In genomic region chr6:27830665-27831433, GRCh38 we compare ENCODE assay signal across 8 cellular contexts.
DNase-seq lines count a peak whose midpoint lies in the region; ATAC-seq, FAIRE-seq and TF ChIP-seq lines count a peak whose summit lies in the region.
"Not testable (repeated sequence)": the region's sequence is repeated elsewhere in the genome, so short reads cannot be mapped to it uniquely, and the experiment has no call there.

No MANE protein-coding gene starts in this region.

- H3K9me1 ChIP-seq in keratinocyte (ENCODE audit: control insufficient read depth, extremely low read depth, insufficient read depth, low read length) = not testable (repeated sequence)

- H3K27ac ChIP-seq in CD4-positive, alpha-beta memory T cell (ENCODE audit: low read depth, low read length) = peak overlapping the region; percentile 71
- H3K27ac ChIP-seq in keratinocyte (ENCODE audit: control insufficient read depth, insufficient read depth, low read length) = peak overlapping the region; percentile 91

- CTCF ChIA-PET in CD4-positive, alpha-beta memory T cell (lab: Charles Lee; ENCODE audit: partially characterized antibody) = interaction anchor here (0.6 to 1.2 kb wide), 4 partner anchors 16 to 1805 kb away, joined by 3 read pairs; a partner anchor contains a TSS

- H4K20me1 ChIP-seq in keratinocyte (ENCODE audit: control insufficient read depth, extremely low read depth, insufficient read depth, low read length) = not testable (repeated sequence)

- H3K4me1 ChIP-seq in CD4-positive, alpha-beta memory T cell (ENCODE audit: insufficient read depth, low read length) = peaks cover 35% of the 10 kb centered on the region
- H3K4me1 ChIP-seq in keratinocyte (ENCODE audit: control insufficient read depth, extremely low read depth, insufficient read depth, low read length); skeletal muscle satellite cell (ENCODE audit: control insufficient read depth, insufficient read depth, low read length): not testable (repeated sequence)

- not testable (repeated sequence) for H3K27me3 ChIP-seq in CD4-positive, alpha-beta memory T cell (ENCODE audit: insufficient read depth, low read length); keratinocyte (ENCODE audit: control insufficient read depth, extremely low read depth, insufficient read depth, low read length); skeletal muscle satellite cell (ENCODE audit: control insufficient read depth, insufficient read depth, low read length)

- H3K4me3 Mint-ChIP-seq in CD4-positive, alpha-beta memory T cell = peak overlapping the region; percentile 76 to 94 (median 91)
- peak overlapping the region; percentile 86 for H3K4me3 Mint-ChIP-seq in chondrocyte (ENCODE audit: unreplicated experiment)

- peak overlapping the region; percentile 50 to 73 for H3K4me3 ChIP-seq in CD4-positive, alpha-beta memory T cell (ENCODE audit: low read length in 2 of 2)
- H3K4me3 ChIP-seq in keratinocyte (ENCODE audit: control insufficient read depth in 2 of 3, extremely low read depth in 1 of 3, insufficient read depth in 2 of 3, low read depth in 1 of 3, low read length in 3 of 3) (peak overlapping the region; percentile 29 to 77 (median 65)), skeletal muscle satellite cell (ENCODE audit: low read length) (peak overlapping the region; percentile 76)

- peak overlapping the region; percentile 89 to 98 (median 94) for H3K27ac Mint-ChIP-seq in CD4-positive, alpha-beta memory T cell
- peak overlapping the region; percentile 97 for H3K27ac Mint-ChIP-seq in chondrocyte (ENCODE audit: unreplicated experiment)

- H3K4me1 Mint-ChIP-seq in CD4-positive, alpha-beta memory T cell = peaks cover 19 to 41% (median 30%) of the 10 kb centered on the region in 4 donors
- H3K4me1 Mint-ChIP-seq in chondrocyte (ENCODE audit: low read depth) = peaks cover 31% of the 10 kb centered on the region

- H3K79me2 ChIP-seq in keratinocyte (ENCODE audit: control insufficient read depth, insufficient read depth, low read length) = not testable (repeated sequence)

- POLR2A ChIA-PET in CD4-positive, alpha-beta memory T cell (lab: Charles Lee; ENCODE audit: partially characterized antibody) = interaction anchor here (0.6 to 11.9 kb wide), 28 partner anchors 8 to 1809 kb away, joined by 3 to 1261 read pairs (median 4); a partner anchor contains a TSS

- peak overlapping the region; percentile 82 for H3K9ac ChIP-seq in keratinocyte (ENCODE audit: control insufficient read depth, extremely low read depth, insufficient read depth, low read length)
- peak overlapping the region; percentile 79 for H3K9ac ChIP-seq in skeletal muscle satellite cell (ENCODE audit: low read depth, low read length)

- not testable (repeated sequence) for H3K36me3 ChIP-seq in CD4-positive, alpha-beta memory T cell (ENCODE audit: insufficient read depth, low read length); keratinocyte (ENCODE audit: control insufficient read depth in 2 of 2, extremely low read depth in 1 of 2, insufficient read depth in 2 of 2, low read length in 2 of 2); skeletal muscle satellite cell (ENCODE audit: insufficient read depth, low read length)

- peak; percentile 33 for ATAC-seq in HG03060 (IDR thresholded peaks at IDR 0.05; ENCODE audit: low read depth, unreplicated experiment)
- peak; percentile 79 to 83 for ATAC-seq in activated CD4-positive, CD25-positive, alpha-beta regulatory T cell treated with anti-CD3 and anti-CD28 coated beads, Interleukin-2, amount 50 U/mL, for 24 hours

- not testable (repeated sequence) for H3K27me3 Mint-ChIP-seq in CD4-positive, alpha-beta memory T cell; chondrocyte (ENCODE audit: low read depth)

- H3K9me3 ChIP-seq in CD4-positive, alpha-beta memory T cell (ENCODE audit: control insufficient read depth in 1 of 2, low read length in 2 of 2); keratinocyte (ENCODE audit: control insufficient read depth, low read depth, low read length); skeletal muscle satellite cell (replicated peaks; ENCODE audit: low read length): not testable (repeated sequence)

- dilution Hi-C loops in keratinocyte (cut with MboI; ENCODE audit: extremely low pct_ligation_motif_present, low sequenced_read_pairs) = not testable (repeated sequence)

- DNase-seq in CD4-positive, alpha-beta memory T cell = peak; percentile 75 to 80 (median 78)
- peak; percentile 35 for DNase-seq in GM19240 (ENCODE audit: insufficient read length, low spot score)
- DNase-seq in NCI-H345 (lab: John Stamatoyannopoulos, UW) = peak; percentile 21
- not testable (repeated sequence) for DNase-seq in chondrocyte (ENCODE audit: low spot score); keratinocyte (ENCODE audit: low read depth, low spot score)

- H3K4me2 ChIP-seq in keratinocyte (ENCODE audit: control insufficient read depth, extremely low read depth, insufficient read depth, low read depth, low read length) (peak overlapping the region; percentile 94), skeletal muscle satellite cell (ENCODE audit: low read length) (peak overlapping the region; percentile 91)

- H3K36me3 Mint-ChIP-seq in CD4-positive, alpha-beta memory T cell; chondrocyte (ENCODE audit: low read depth): not testable (repeated sequence)

- not testable (repeated sequence) for H3K9me3 Mint-ChIP-seq in CD4-positive, alpha-beta memory T cell; chondrocyte (ENCODE audit: low read depth)

- FAIRE-seq in keratinocyte (lab: Jason Lieb, UNC) = peak; percentile 34

- TF ChIP-seq CTCF in chondrocyte (IDR thresholded peaks at IDR 0.05); keratinocyte (optimal IDR thresholded peaks at IDR 0.05 in 1 of 3, IDR thresholded peaks at IDR 0.05 in 1 of 3, conservative IDR thresholded peaks at IDR 0.05 in 1 of 3; ENCODE audit: extremely low read depth in 1 of 3, insufficient read depth in 2 of 3, low read length in 3 of 3): not testable (repeated sequence)

- intact Hi-C loops in CD4-positive, alpha-beta memory T cell (cut with micrococcal nuclease) = loop anchor here (10.0 kb wide), 2 partner anchors 1546 to 1806 kb away; a partner anchor contains a TSS

- not testable (repeated sequence) for H2AFZ ChIP-seq in keratinocyte (ENCODE audit: control insufficient read depth, low read length)
